In the genomic region with DNA sequence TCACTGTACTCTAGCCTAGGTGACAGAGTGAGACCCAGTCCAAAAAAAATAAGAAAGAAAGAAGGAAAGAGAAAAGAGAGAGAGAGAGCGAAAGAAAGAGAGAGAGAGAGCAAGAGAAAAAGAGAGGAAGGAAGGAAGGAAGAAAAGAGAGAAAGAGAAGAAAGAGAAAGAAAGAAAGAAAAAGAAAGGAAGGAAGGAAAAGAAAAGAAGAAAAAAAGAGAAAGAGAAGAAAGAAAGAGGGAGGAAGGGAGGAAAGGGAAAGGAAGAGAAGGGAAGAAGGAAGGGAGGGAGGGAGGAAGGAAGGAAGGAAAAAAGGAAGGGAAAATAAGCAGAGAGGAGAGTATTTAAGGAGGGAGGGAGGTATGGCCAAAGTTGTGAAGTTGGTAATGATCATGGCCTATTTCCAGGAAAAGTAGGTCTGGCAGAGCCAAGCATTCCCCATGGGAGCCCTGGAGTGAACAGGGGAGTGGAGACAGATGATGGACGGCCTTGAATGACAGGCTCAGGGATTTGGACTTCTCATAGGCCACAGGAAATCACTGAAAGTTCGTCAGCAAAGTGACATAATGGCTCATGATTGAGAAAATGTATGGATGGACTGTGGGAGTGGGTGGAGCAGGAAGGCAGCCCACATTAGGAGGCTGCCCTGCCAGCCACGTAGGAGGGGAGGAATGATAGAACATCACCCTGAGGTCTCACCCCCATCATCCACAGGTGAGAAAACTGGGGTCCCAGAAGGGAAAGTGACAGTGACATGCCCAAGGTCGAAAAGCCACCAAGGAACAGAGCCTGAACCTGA, we compare ENCODE assay signal across 1 cellular context.
TF ChIP-seq lines count a peak whose summit lies in the region.

No MANE protein-coding gene starts in this region.

TF ChIP-seq in K562, 482 proteins besides CTCF, POLR2A, EP300 and RAD21 (continued from another document):
- TF ChIP-seq, protein P1, sequence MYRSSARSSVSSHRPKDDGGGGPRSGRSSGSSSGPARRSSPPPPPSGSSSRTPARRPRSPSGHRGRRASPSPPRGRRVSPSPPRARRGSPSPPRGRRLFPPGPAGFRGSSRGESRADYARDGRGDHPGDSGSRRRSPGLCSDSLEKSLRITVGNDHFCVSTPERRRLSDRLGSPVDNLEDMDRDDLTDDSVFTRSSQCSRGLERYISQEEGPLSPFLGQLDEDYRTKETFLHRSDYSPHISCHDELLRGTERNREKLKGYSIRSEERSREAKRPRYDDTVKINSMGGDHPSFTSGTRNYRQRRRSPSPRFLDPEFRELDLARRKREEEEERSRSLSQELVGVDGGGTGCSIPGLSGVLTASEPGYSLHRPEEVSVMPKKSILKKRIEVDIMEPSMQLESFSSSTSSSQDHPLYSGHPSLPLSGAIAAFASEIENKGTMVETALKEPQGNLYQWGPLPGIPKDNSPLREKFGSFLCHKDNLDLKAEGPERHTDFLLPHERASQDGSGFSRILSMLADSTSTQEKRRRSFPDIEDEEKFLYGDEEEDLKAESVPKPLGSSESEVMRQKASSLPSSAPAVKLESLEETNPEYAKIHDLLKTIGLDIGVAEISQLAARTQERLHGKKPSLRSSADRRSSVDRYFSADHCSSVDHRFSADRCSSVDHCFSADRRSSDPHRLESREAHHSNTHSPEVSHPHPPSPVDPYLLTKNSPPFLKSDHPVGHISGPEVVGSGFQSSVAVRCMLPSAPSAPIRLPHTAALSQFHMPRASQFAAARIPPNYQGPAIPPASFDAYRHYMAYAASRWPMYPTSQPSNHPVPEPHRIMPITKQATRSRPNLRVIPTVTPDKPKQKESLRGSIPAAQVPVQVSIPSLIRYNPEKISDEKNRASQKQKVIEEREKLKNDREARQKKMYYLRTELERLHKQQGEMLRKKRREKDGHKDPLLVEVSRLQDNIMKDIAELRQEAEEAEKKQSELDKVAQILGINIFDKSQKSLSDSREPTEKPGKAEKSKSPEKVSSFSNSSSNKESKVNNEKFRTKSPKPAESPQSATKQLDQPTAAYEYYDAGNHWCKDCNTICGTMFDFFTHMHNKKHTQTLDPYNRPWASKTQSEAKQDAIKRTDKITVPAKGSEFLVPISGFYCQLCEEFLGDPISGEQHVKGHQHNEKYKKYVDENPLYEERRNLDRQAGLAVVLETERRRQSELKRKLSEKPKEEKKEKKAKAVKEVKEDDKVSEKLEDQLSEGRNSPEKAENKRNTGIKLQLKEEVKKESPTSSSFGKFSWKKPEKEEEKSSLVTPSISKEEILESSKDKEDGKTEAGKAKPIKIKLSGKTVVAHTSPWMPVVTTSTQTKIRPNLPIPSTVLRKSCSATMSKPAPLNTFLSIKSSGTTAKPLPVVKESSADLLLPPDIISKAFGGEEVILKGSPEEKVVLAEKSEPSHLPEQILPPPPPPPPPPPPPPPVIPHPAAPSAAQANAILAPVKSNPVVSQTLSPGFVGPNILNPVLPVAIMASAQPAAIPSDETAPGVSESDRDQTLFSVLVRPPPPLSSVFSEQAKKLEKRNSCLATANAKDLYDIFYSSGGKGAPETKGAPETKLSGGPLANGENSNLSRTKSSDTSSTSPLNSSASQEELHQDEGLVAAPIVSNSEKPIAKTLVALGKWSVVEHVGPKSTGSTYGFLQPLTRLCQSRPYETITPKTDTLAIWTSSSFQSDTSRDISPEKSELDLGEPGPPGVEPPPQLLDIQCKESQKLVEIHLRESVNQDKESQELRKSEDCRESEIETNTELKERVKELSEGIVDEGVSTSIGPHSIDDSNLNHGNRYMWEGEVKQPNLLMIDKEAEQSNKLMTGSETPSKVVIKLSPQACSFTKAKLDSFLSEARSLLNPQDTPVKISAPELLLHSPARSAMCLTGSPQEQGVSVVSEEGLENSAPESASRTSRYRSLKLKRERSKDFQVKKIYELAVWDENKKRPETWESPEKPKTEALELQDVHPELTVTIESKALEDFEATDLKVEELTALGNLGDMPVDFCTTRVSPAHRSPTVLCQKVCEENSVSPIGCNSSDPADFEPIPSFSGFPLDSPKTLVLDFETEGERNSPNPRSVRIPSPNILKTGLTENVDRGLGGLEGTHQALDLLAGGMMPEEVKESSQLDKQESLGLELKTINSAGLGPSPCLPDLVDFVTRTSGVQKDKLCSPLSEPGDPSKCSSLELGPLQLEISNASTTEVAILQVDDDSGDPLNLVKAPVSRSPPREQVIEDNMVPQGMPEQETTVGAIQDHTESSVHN (IDR thresholded peaks at IDR 0.05; ENCODE audit: borderline replicate concordance in 1 of 2, low read depth in 1 of 2) = no peak
- TF ChIP-seq ZNF655 (CRISPR knock-in tag; IDR thresholded peaks at IDR 0.05) (no peak), COPS2 (conservative IDR thresholded peaks at IDR 0.05) (no peak), ZNF707 (CRISPR knock-in tag; conservative IDR thresholded peaks at IDR 0.05) (no peak), FUS (optimal IDR thresholded peaks at IDR 0.05; ENCODE audit: low read depth, low read length) (no peak), POLR2G (IDR thresholded peaks at IDR 0.05; ENCODE audit: low read depth, low read length) (no peak), ETV1 (tag; conservative IDR thresholded peaks at IDR 0.05; ENCODE audit: low read depth) (no peak), ZNF133 (CRISPR knock-in tag; IDR thresholded peaks at IDR 0.05) (no peak), ZFP30 (CRISPR knock-in tag; IDR thresholded peaks at IDR 0.05; ENCODE audit: borderline replicate concordance) (no peak), THAP12 (CRISPR knock-in tag; IDR thresholded peaks at IDR 0.05) (no peak), ZBTB8A (IDR thresholded peaks at IDR 0.05; ENCODE audit: partially characterized antibody) (no peak), NR4A1 (CRISPR knock-in tag; IDR thresholded peaks at IDR 0.05) (no peak), NR4A1 (tag; IDR thresholded peaks at IDR 0.05) (no peak), CHD1 (IDR thresholded peaks at IDR 0.05; ENCODE audit: low read length) (no peak), U2AF2 (optimal IDR thresholded peaks at IDR 0.05; ENCODE audit: low read depth, low read length) (no peak)
- TF ChIP-seq, protein P2, sequence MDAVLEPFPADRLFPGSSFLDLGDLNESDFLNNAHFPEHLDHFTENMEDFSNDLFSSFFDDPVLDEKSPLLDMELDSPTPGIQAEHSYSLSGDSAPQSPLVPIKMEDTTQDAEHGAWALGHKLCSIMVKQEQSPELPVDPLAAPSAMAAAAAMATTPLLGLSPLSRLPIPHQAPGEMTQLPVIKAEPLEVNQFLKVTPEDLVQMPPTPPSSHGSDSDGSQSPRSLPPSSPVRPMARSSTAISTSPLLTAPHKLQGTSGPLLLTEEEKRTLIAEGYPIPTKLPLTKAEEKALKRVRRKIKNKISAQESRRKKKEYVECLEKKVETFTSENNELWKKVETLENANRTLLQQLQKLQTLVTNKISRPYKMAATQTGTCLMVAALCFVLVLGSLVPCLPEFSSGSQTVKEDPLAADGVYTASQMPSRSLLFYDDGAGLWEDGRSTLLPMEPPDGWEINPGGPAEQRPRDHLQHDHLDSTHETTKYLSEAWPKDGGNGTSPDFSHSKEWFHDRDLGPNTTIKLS (IDR thresholded peaks at IDR 0.05; ENCODE audit: borderline replicate concordance, low read depth) = no peak
- TF ChIP-seq, protein P3, sequence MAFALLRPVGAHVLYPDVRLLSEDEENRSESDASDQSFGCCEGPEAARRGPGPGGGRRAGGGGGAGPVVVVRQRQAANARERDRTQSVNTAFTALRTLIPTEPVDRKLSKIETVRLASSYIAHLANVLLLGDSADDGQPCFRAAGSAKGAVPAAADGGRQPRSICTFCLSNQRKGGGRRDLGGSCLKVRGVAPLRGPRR (CRISPR knock-in tag; IDR thresholded peaks at IDR 0.05) = no peak
TF ChIP-seq in K562: peak in this region for 11.
